7 cellular contexts compared by ENCODE assay signal in the genomic region with DNA sequence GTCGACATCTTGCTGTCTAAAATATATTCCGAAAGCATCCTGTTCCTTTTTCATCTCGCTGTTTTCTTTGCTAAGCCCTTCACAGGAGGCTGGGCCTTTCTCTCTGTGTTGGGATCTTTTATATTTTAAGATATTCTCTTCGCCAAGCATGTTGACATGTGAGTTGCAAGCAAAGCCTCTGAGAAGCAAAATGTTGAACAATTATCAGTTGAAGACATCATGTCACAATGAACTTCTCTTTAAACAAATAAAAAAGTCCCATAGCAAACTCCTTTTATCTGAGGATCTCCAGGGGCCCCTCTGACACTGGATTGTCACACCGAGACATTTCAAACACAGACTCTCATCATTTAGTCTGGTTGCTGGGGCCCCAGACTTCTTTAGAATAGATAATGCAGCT.
"Had no signal": no experiment of that assay in that cellular context is flagged by ENCODE, and none has a peak within 500 bp of the region (broad histone marks: within the 10 kb centered on the region; RNA-seq: fewer than 3 reads in every experiment).

No MANE protein-coding gene starts in this region.

- H3K9me3 Mint-ChIP-seq: GM23338 had no signal

- H3K4me3 ChIP-seq: GM23338 had no signal

- ATAC-seq: GM23338, HepG2 had no signal

- DNase-seq: H9, HCEC 1CT, KBM-7 had no signal

- H3K27ac ChIP-seq: HL-60 had no signal

- H3K27ac Mint-ChIP-seq: GM23338, H9, IgD-negative memory B cell had no signal

- H3K4me3 Mint-ChIP-seq: GM23338, H9, IgD-negative memory B cell had no signal

- H3K4me2 ChIP-seq: GM23338 had no signal

- H3K4me1 Mint-ChIP-seq: GM23338, H9 had no signal

- H2AFZ ChIP-seq: GM23338 had no signal
